In genomic region chr16:6066601-6067000, GRCh38 we compare ENCODE assay signal across 19 cellular contexts.
DNase-seq lines count a peak whose midpoint lies in the region; ATAC-seq and TF ChIP-seq lines count a peak whose summit lies in the region.
"Had no signal": no experiment of that assay in that cellular context is flagged by ENCODE, and none has a peak within 500 bp of the region (broad histone marks: within the 10 kb centered on the region; RNA-seq: fewer than 3 reads in every experiment).

No MANE protein-coding gene starts in this region.

- no peaks in the 10 kb centered on the region for H3K36me3 ChIP-seq in colonic mucosa
- H3K36me3 ChIP-seq in HAP-1 (replicated peaks) = no peaks in the 10 kb centered on the region
- H3K36me3 ChIP-seq: MG63, SJCRH30 had no signal

- DNase-seq in NCI-H1092 treated with DMSO at 0.1 percent for 48 hours (lab: John Stamatoyannopoulos, UW) = peak; percentile 45
- peak; percentile 71 for DNase-seq in NCI-H82 (lab: John Stamatoyannopoulos, UW)
- DNase-seq in cerebellar nuclear complex (lab: John Stamatoyannopoulos, UW) = peak; percentile 91 to 99
- DNase-seq in pons (ENCODE audit: low spot score) = peak; percentile 22
- DNase-seq in colonic mucosa = no peak
- no peak for DNase-seq in stimulated activated naive CD8-positive, alpha-beta T cell treated with anti-CD3 and anti-CD28 coated beads, Interleukin-15, amount 100 ng/mL, for 72 hours
- DNase-seq in HAP-1 (ENCODE audit: low spot score in 2 of 2) = no peak
- DNase-seq: GDM1, Kasumi-1, MG63, NCI-H1436, NCI-H2081 treated with DMSO at 0.1 percent for 48 hours, NCI-H748 treated with DMSO at 0.1 percent for 48 hours, OCI-M1, SJCRH30, T-helper 1 cell had no signal

- no peaks in the 10 kb centered on the region for H3K27me3 ChIP-seq in colonic mucosa
- H3K27me3 ChIP-seq in HAP-1 (ENCODE audit: low read depth) = no peaks in the 10 kb centered on the region
- H3K27me3 ChIP-seq: MG63, SJCRH30 had no signal

- H3K9ac ChIP-seq in colonic mucosa (ENCODE audit: low read depth in 2 of 2, low read length in 2 of 2) = no peak overlapping the region

- no peaks in the 10 kb centered on the region for H3K9me3 ChIP-seq in colonic mucosa
- H3K9me3 ChIP-seq in HAP-1 = no peaks in the 10 kb centered on the region; the same call in 1 of the 2 replicates
- H3K9me3 ChIP-seq: A549, MG63, SJCRH30 had no signal

- H3K27ac Mint-ChIP-seq in stimulated activated naive CD8-positive, alpha-beta T cell treated with anti-CD3 and anti-CD28 coated beads, Interleukin-15, amount 100 ng/mL, for 72 hours = no peak overlapping the region
- H3K27ac Mint-ChIP-seq: B cell, CD14-positive monocyte had no signal

- TF ChIP-seq CTCF in colonic mucosa (IDR thresholded peaks at IDR 0.05) = no peak

- no peaks in the 10 kb centered on the region for H3K4me1 Mint-ChIP-seq in stimulated activated naive CD8-positive, alpha-beta T cell treated with anti-CD3 and anti-CD28 coated beads, Interleukin-15, amount 100 ng/mL, for 72 hours
- H3K4me1 Mint-ChIP-seq: B cell, CD14-positive monocyte had no signal

- no peaks in the 10 kb centered on the region for H3K27me3 Mint-ChIP-seq in stimulated activated naive CD8-positive, alpha-beta T cell treated with anti-CD3 and anti-CD28 coated beads, Interleukin-15, amount 100 ng/mL, for 72 hours
- H3K27me3 Mint-ChIP-seq: B cell had no signal

- in situ Hi-C loops in HAP-1 (cut with MboI; ENCODE audit: low sequenced_read_pairs) = no loop called here

- H3K4me3 Mint-ChIP-seq in stimulated activated naive CD8-positive, alpha-beta T cell treated with anti-CD3 and anti-CD28 coated beads, Interleukin-15, amount 100 ng/mL, for 72 hours = no peak overlapping the region
- H3K4me3 Mint-ChIP-seq: B cell, CD14-positive monocyte had no signal

- peaks cover under 1 to 1% of the 10 kb centered on the region in 2 donors for H3K9me3 Mint-ChIP-seq in stimulated activated naive CD8-positive, alpha-beta T cell treated with anti-CD3 and anti-CD28 coated beads, Interleukin-15, amount 100 ng/mL, for 72 hours

- intact Hi-C loops in colonic mucosa (cut with DNase I) = no loop called here

- H3K4me3 ChIP-seq in colonic mucosa (no peak overlapping the region), HAP-1 (no peak overlapping the region)
- H3K4me3 ChIP-seq: A549, MG63, SJCRH30 had no signal

- H3K27ac ChIP-seq in colonic mucosa = no peak overlapping the region
- H3K27ac ChIP-seq: A549, SJCRH30 had no signal

- H3K4me1 ChIP-seq in colonic mucosa (no peaks in the 10 kb centered on the region), HAP-1 (no peaks in the 10 kb centered on the region)
- H3K4me1 ChIP-seq: A549, SJCRH30 had no signal

- no peak for ATAC-seq in stimulated activated naive CD8-positive, alpha-beta T cell treated with anti-CD3 and anti-CD28 coated beads, Interleukin-15, amount 100 ng/mL, for 72 hours
- ATAC-seq: A549 had no signal

Comparison
In these comparisons a context has a peak if more than half of its experiments do, and no peak if none do; other contexts are left out.
1. DNase-seq: peak in NCI-H1092 treated with DMSO at 0.1 percent for 48 hours (single experiment), NCI-H82 (single experiment), cerebellar nuclear complex (2 of 2) and pons (single experiment); none in colonic mucosa (single experiment), stimulated activated naive CD8-positive, alpha-beta T cell treated with anti-CD3 and anti-CD28 coated beads, Interleukin-15, amount 100 ng/mL, for 72 hours (0 of 2) and HAP-1 (0 of 2).